15 cellular contexts compared by ENCODE assay signal in the genomic region with DNA sequence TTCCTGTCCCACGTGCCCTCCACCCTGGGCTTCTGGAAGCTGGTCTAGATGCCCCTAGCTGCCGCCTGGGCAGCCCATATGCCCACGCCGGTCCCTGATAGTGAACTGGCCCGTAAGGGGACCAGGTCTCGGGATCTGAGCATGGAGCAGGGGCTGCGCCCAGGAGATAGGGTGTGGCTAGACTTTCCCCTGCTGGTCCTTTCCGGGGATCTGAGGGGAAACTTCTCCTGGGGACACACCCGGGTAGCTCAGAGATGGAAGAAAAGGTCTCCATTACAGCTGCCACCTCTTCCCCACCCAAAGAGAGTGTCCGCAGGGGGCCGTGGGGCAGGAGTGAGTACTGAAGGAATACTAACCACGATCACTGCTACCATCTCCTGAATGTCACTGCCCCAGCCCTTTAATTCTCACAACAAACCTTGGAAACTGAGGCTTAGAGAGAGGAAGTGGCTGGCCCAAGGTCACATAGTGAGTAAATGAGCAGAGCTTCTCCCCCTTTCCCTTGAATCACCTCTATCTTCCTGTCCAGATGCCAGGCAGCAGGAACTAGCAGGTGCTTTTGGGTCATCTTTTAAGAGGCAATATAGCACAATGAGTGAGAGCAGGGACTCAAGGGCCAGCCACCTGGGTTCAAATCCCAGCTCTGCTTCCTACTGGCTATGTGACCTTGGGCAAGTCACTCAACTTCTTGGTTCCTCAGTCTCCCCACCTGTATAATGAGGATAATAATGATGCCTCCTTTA. TPM values are rescaled to one million over a fixed set of nuclear protein-coding genes. Genes with fewer than 3 reads are reported as not detected.
DNase-seq lines count a peak whose midpoint lies in the region; ATAC-seq and TF ChIP-seq lines count a peak whose summit lies in the region.
"Had no signal": no experiment of that assay in that cellular context is flagged by ENCODE, and none has a peak within 500 bp of the region (broad histone marks: within the 10 kb centered on the region; RNA-seq: fewer than 3 reads in every experiment).

No MANE protein-coding gene starts in this region.

- no peak for TF ChIP-seq POLR2A in suprapubic skin (IDR thresholded peaks at IDR 0.05)

- H3K27ac ChIP-seq in caudate nucleus (ENCODE audit: low read depth, low read length) (peak overlapping the region; percentile 87), suprapubic skin (peak overlapping the region; percentile 84)
- H3K27ac ChIP-seq: C4-2B had no signal

- H3K36me3 ChIP-seq in H7 (replicated peaks; ENCODE audit: control insufficient read depth, insufficient read depth, low read length): no peaks in the 10 kb centered on the region
- no peaks in the 10 kb centered on the region for H3K36me3 ChIP-seq in suprapubic skin

- H3K4me3 ChIP-seq in H7 (ENCODE audit: insufficient read depth, low read depth, low read length): no peak overlapping the region
- no peak overlapping the region for H3K4me3 ChIP-seq in suprapubic skin

- H3K9me3 ChIP-seq in suprapubic skin: no peaks in the 10 kb centered on the region

- peaks cover 44% of the 10 kb centered on the region for H3K4me1 ChIP-seq in suprapubic skin

- DNase-seq in H7 (peak; percentile 35), caudate nucleus (lab: John Stamatoyannopoulos, UW) (no peak), kidney tubule cell (ENCODE audit: low spot score) (peak; percentile 19), suprapubic skin (ENCODE audit: low spot score in 2 of 2) (no peak), T-helper 9 cell (no peak), HUDEP-2 (lab: John Stamatoyannopoulos, UW; ENCODE audit: unreplicated experiment in 76 of 76) (no peak)
- DNase-seq in activated CD4-positive, alpha-beta T cell treated with anti-CD3 and anti-CD28 coated beads, Interleukin-2, amount 50 U/mL, for 4 hours: no peak
- DNase-seq: activated CD4-positive, CD25-positive, alpha-beta regulatory T cell treated with anti-CD3 and anti-CD28 coated beads, Interleukin-2, amount 50 U/mL, for 72 hours; activated T-cell treated with anti-CD3 and anti-CD28 coated beads, Interleukin-2, amount 50 U/mL, for 1 hour; naive thymus-derived CD8-positive, alpha-beta T cell; T-cell had no signal

- no peak for ATAC-seq in HG03025 (IDR thresholded peaks at IDR 0.05; ENCODE audit: low FRiP score, unreplicated experiment)
- ATAC-seq: naive thymus-derived CD8-positive, alpha-beta T cell; T-cell had no signal

- TF ChIP-seq CTCF in suprapubic skin (IDR thresholded peaks at IDR 0.05): no peak

- H3K27me3 ChIP-seq in H7 (ENCODE audit: control insufficient read depth, insufficient read depth, low read length): no peaks in the 10 kb centered on the region
- H3K27me3 ChIP-seq in suprapubic skin: no peaks in the 10 kb centered on the region

- WGBS in suprapubic skin: 42% methylated on average over 10 of the region's 12 CpGs

- no peak for TF ChIP-seq EP300 in suprapubic skin (IDR thresholded peaks at IDR 0.05)

RNA-seq across cellular contexts. Expression of gene CCN5, which starts 11.8 kb away (rescaled TPM):
- total RNA-seq in H7 (2014; rRNA removed; shearing (Covaris generic)): not detected in 2 replicates
- 100 to 1,000 TPM in 2 of 4 donors, 10 to 100 TPM in 2; 40.1 to 137 (median 87.9) TPM for total RNA-seq in suprapubic skin
- total RNA-seq: kidney epithelial cell; naive thymus-derived CD8-positive, alpha-beta T cell; OCI-LY7 had no signal

RNA-seq across cellular contexts. Expression of gene KCNK15, which starts 42.3 kb away (rescaled TPM):
- total RNA-seq in H7 (2014; rRNA removed; shearing (Covaris generic)): 0.14 TPM in 1 of 2 replicates, not detected in the other
- 1 to 10 TPM in 3 of 4 donors, under 1 TPM in 1; 0.57 to 1.9 (median 1.4) TPM for total RNA-seq in suprapubic skin
- total RNA-seq: naive thymus-derived CD8-positive, alpha-beta T cell; OCI-LY7 had no signal

RNA-seq across cellular contexts. Expression of gene ADA, which starts 51.9 kb away (rescaled TPM):
- 14.9 and 18.9 TPM in 2 replicates for total RNA-seq in H7 (2014; rRNA removed; shearing (Covaris generic))
- 1 to 10 TPM; 4.1 to 9.4 (median 7.8) TPM for total RNA-seq in suprapubic skin

Comparison
In these comparisons a context has a peak if more than half of its experiments do, and no peak if none do; other contexts are left out.
1. DNase-seq: peak in H7 (single experiment) and kidney tubule cell (single experiment); none in caudate nucleus (0 of 61), suprapubic skin (0 of 2), T-helper 9 cell (single experiment), activated CD4-positive, alpha-beta T cell treated with anti-CD3 and anti-CD28 coated beads, Interleukin-2, amount 50 U/mL, for 4 hours (0 of 2) and HUDEP-2 (0 of 76).
2. RNA of gene CCN5, which starts 11.8 kb away (total RNA-seq): 40.1 to 137 TPM in suprapubic skin; not detected in H7; every median in the first group is over 10 times any median in the second.